20 cellular contexts compared by ENCODE assay signal in genomic region chr9:105158020-105158419, GRCh38.
"Had no signal": no experiment of that assay in that cellular context is flagged by ENCODE, and none has a peak within 500 bp of the region (broad histone marks: within the 10 kb centered on the region; RNA-seq: fewer than 3 reads in every experiment).

No MANE protein-coding gene starts in this region.

- DNase-seq: activated CD4-positive, CD25-positive, alpha-beta regulatory T cell; activated CD8-positive, alpha-beta memory T cell treated with anti-CD3 and anti-CD28 coated beads, Interleukin-2, amount 50 U/mL, for 4 hours; activated CD8-positive, alpha-beta T cell treated with anti-CD3 and anti-CD28 coated beads for 36 hours; activated gamma-delta T cell treated with Interleukin-2 at 50 U/mL for 16 hours; activated naive CD4-positive, alpha-beta T cell treated with anti-CD3 and anti-CD28 coated beads, Interleukin-2, amount 10 ng/mL, durations not matched to agents 7 days and 5 days; activated naive CD8-positive, alpha-beta T cell treated with anti-CD3 and anti-CD28 coated beads for 36 hours; activated T-cell treated with anti-CD3 and anti-CD28 coated beads, Interleukin-2, amount 50 U/mL, for 72 hours; cerebellar nuclear complex; MG63; MV-4-11; NCI-H1105; NCI-H1436 treated with DMSO at 0.1 percent for 48 hours; NCI-H187; NCI-H2081; NCI-H510A treated with DMSO at 0.1 percent for 48 hours; NK-92 treated with Interleukin-12 subunit alpha and Interleukin-12 subunit beta, amount 100 ng/mL, for 24 hours; SIG-M5; T-helper 2 cell; T1000 had no signal

- H3K4me3 ChIP-seq: MG63 had no signal

- H3K27me3 ChIP-seq: MG63 had no signal

- H3K36me3 ChIP-seq: MG63 had no signal

- H3K9me3 ChIP-seq: MG63 had no signal

- FAIRE-seq: TTC549 had no signal
